8 cellular contexts compared by ENCODE assay signal in genomic region chr5:61625682-61626620, GRCh38.
DNase-seq lines count a peak whose midpoint lies in the region; ATAC-seq and TF ChIP-seq lines count a peak whose summit lies in the region.

No MANE protein-coding gene starts in this region.

- no peak for TF ChIP-seq CTCF in GM13976 (IDR thresholded peaks at IDR 0.05; ENCODE audit: borderline replicate concordance, control extremely low read depth, extremely low read depth, insufficient read depth, missing control alignments)
- TF ChIP-seq CTCF in gastroesophageal sphincter (IDR thresholded peaks at IDR 0.05) = peak in 1 of 4 experiments; percentile 29
- TF ChIP-seq CTCF in thyroid gland (IDR thresholded peaks at IDR 0.05) = no peak

- H3K9me3 ChIP-seq in gastroesophageal sphincter (no peaks in the 10 kb centered on the region), thyroid gland (no peaks in the 10 kb centered on the region)

- peak; percentile 89 to 90 for ATAC-seq in activated T-cell treated with anti-CD3 and anti-CD28 coated beads, Interleukin-2, amount 50 U/mL, for 72 hours (replicated peaks in 1 of 2)
- ATAC-seq in gastroesophageal sphincter (peak; percentile 91), SK-N-SH treated with all-trans-retinoic acid at 6 μM for 48 hours (no peak)
- ATAC-seq in natural killer cell treated with Interleukin-12 subunit alpha and Interleukin-12 subunit beta and Interleukin-15 and Interleukin-18, amount 100 ng/mL, for 72 hours = peak; percentile 84 to 93

- H3K36me3 ChIP-seq in gastroesophageal sphincter (no peaks in the 10 kb centered on the region), thyroid gland (no peaks in the 10 kb centered on the region)

- H3K4me1 ChIP-seq in gastroesophageal sphincter (peaks cover 0 to 48% (median 4%) of the 10 kb centered on the region in 3 donors), thyroid gland (peaks cover 17 to 32% of the 10 kb centered on the region in 2 donors)

- H3K36me3 Mint-ChIP-seq in activated T-cell treated with anti-CD3 and anti-CD28 coated beads, Interleukin-2, amount 50 U/mL, for 72 hours (ENCODE audit: insufficient read depth in 2 of 2) = no peaks in the 10 kb centered on the region
- H3K36me3 Mint-ChIP-seq in natural killer cell treated with Interleukin-12 subunit alpha and Interleukin-12 subunit beta and Interleukin-15 and Interleukin-18, amount 100 ng/mL, for 72 hours = peaks cover 6% of the 10 kb centered on the region

- H3K27me3 ChIP-seq in gastroesophageal sphincter (no peaks in the 10 kb centered on the region), thyroid gland (no peaks in the 10 kb centered on the region)

- H3K4me3 ChIP-seq in gastroesophageal sphincter = peak overlapping the region; percentile 58 to 79
- peak overlapping the region; percentile 30 to 46 (median 41) for H3K4me3 ChIP-seq in thyroid gland (replicated peaks in 1 of 3)

- H3K27ac ChIP-seq in gastroesophageal sphincter (peak overlapping the region; percentile 70 to 94 (median 90)), thyroid gland (peak overlapping the region; percentile 82 to 88 (median 88))

- in situ Hi-C loops in GM13976 (cut with MboI; ENCODE audit: low sequenced_read_pairs, unreplicated experiment) = no loop called here

- TF ChIP-seq POLR2A in gastroesophageal sphincter (IDR thresholded peaks at IDR 0.05) (no peak), thyroid gland (IDR thresholded peaks at IDR 0.05) (peak in 1 of 2 donors; percentile 86)

- peak; percentile 55 for DNase-seq in GM13976 (ENCODE audit: low spot score)
- DNase-seq in HK-2 (ENCODE audit: unreplicated experiment) = peak; percentile 14
- peak; percentile 60 to 61 for DNase-seq in activated T-cell treated with anti-CD3 and anti-CD28 coated beads, Interleukin-2, amount 50 U/mL, for 72 hours
- DNase-seq in natural killer cell treated with Interleukin-12 subunit alpha and Interleukin-12 subunit beta and Interleukin-15 and Interleukin-18, amount 100 ng/mL, for 72 hours (ENCODE audit: low spot score) = peak; percentile 76
- DNase-seq in thyroid gland = peak; percentile 87 to 92
- no peak for DNase-seq in activated CD4-positive, alpha-beta T cell treated with anti-CD3 and anti-CD28 coated beads for 4 hours

- H3K27me3 Mint-ChIP-seq in activated T-cell treated with anti-CD3 and anti-CD28 coated beads, Interleukin-2, amount 50 U/mL, for 72 hours (ENCODE audit: low read depth) = peaks cover 52% of the 10 kb centered on the region
- H3K27me3 Mint-ChIP-seq in natural killer cell treated with Interleukin-12 subunit alpha and Interleukin-12 subunit beta and Interleukin-15 and Interleukin-18, amount 100 ng/mL, for 72 hours = peaks cover 36 to 63% of the 10 kb centered on the region in 2 donors

- TF ChIP-seq EP300 in gastroesophageal sphincter (IDR thresholded peaks at IDR 0.05) = no peak

- WGBS in gastroesophageal sphincter (ENCODE audit: low coverage in 1 of 2), 2 donors = 0% methylated on average over 2 of the region's 76 CpGs; no CpG with 5 or more reads in 1 of the 2 donors
- 0 to 4% methylated on average over 11 to 24 of the region's 76 CpGs for WGBS in thyroid gland, 2 donors

- H3K9me3 Mint-ChIP-seq in activated T-cell treated with anti-CD3 and anti-CD28 coated beads, Interleukin-2, amount 50 U/mL, for 72 hours = no peaks in the 10 kb centered on the region
- no peaks in the 10 kb centered on the region for H3K9me3 Mint-ChIP-seq in natural killer cell treated with Interleukin-12 subunit alpha and Interleukin-12 subunit beta and Interleukin-15 and Interleukin-18, amount 100 ng/mL, for 72 hours

- peaks cover 5% of the 10 kb centered on the region for H3K4me1 Mint-ChIP-seq in activated T-cell treated with anti-CD3 and anti-CD28 coated beads, Interleukin-2, amount 50 U/mL, for 72 hours (ENCODE audit: low read depth)
- H3K4me1 Mint-ChIP-seq in natural killer cell treated with Interleukin-12 subunit alpha and Interleukin-12 subunit beta and Interleukin-15 and Interleukin-18, amount 100 ng/mL, for 72 hours (ENCODE audit: low read depth in 2 of 2) = peaks cover 0 to 4% of the 10 kb centered on the region in 2 donors

- H3K27ac Mint-ChIP-seq in activated T-cell treated with anti-CD3 and anti-CD28 coated beads, Interleukin-2, amount 50 U/mL, for 72 hours = no peak overlapping the region
- no peak overlapping the region for H3K27ac Mint-ChIP-seq in natural killer cell treated with Interleukin-12 subunit alpha and Interleukin-12 subunit beta and Interleukin-15 and Interleukin-18, amount 100 ng/mL, for 72 hours

- peak overlapping the region; percentile 72 to 75 for H3K4me3 Mint-ChIP-seq in activated T-cell treated with anti-CD3 and anti-CD28 coated beads, Interleukin-2, amount 50 U/mL, for 72 hours
- H3K4me3 Mint-ChIP-seq in natural killer cell treated with Interleukin-12 subunit alpha and Interleukin-12 subunit beta and Interleukin-15 and Interleukin-18, amount 100 ng/mL, for 72 hours = peak overlapping the region; percentile 49

- intact Hi-C loops in thyroid gland (cut with DNase I) = no loop called here

TF ChIP-seq in SK-N-SH treated with all-trans-retinoic acid at 6 μM for 48 hours, 23 proteins besides CTCF, POLR2A, EP300 and RAD21:
- no peak for TF ChIP-seq CREB5 (CRISPR knock-in tag; IDR thresholded peaks at IDR 0.05; ENCODE audit: low read depth)
- TF ChIP-seq ZFP3 (CRISPR knock-in tag; IDR thresholded peaks at IDR 0.05) = no peak
- no peak for TF ChIP-seq BACH2 (CRISPR knock-in tag; IDR thresholded peaks at IDR 0.05; ENCODE audit: borderline replicate concordance)
- no peak for TF ChIP-seq ZNF565 (CRISPR knock-in tag; conservative IDR thresholded peaks at IDR 0.05; ENCODE audit: low read depth)
- TF ChIP-seq TCF4 (CRISPR knock-in tag; IDR thresholded peaks at IDR 0.05; ENCODE audit: borderline replicate concordance) = no peak
- no peak for TF ChIP-seq ZNF8 (CRISPR knock-in tag; IDR thresholded peaks at IDR 0.05)
- TF ChIP-seq PATZ1 (CRISPR knock-in tag; IDR thresholded peaks at IDR 0.05; ENCODE audit: borderline replicate concordance) = no peak
- no peak for TF ChIP-seq GLIS3 (CRISPR knock-in tag; IDR thresholded peaks at IDR 0.05)
- no peak for TF ChIP-seq RARB (CRISPR knock-in tag; IDR thresholded peaks at IDR 0.05)
- TF ChIP-seq SNAI2 (CRISPR knock-in tag; IDR thresholded peaks at IDR 0.05) = no peak
- no peak for TF ChIP-seq TOX (CRISPR knock-in tag; IDR thresholded peaks at IDR 0.05; ENCODE audit: borderline replicate concordance)
- no peak for TF ChIP-seq PPARA (CRISPR knock-in tag; IDR thresholded peaks at IDR 0.05; ENCODE audit: borderline replicate concordance)
- TF ChIP-seq ZNF70 (CRISPR knock-in tag; IDR thresholded peaks at IDR 0.05) = no peak
- no peak for TF ChIP-seq ZFP30 (CRISPR knock-in tag; IDR thresholded peaks at IDR 0.05)

Comparison
In these comparisons a context has a peak if more than half of its experiments do, and no peak if none do; other contexts are left out.
1. DNase-seq: peak in GM13976 (single experiment), HK-2 (single experiment), activated T-cell treated with anti-CD3 and anti-CD28 coated beads, Interleukin-2, amount 50 U/mL, for 72 hours (2 of 2), natural killer cell treated with Interleukin-12 subunit alpha and Interleukin-12 subunit beta and Interleukin-15 and Interleukin-18, amount 100 ng/mL, for 72 hours (single experiment) and thyroid gland (2 of 2); none in activated CD4-positive, alpha-beta T cell treated with anti-CD3 and anti-CD28 coated beads for 4 hours (0 of 2).